In genomic region chr16:86512301-86512859, GRCh38 we compare ENCODE assay signal across 18 cellular contexts. TPM values are rescaled to one million over a fixed set of nuclear protein-coding genes. Genes with fewer than 3 reads are reported as not detected.
DNase-seq lines count a peak whose midpoint lies in the region; ATAC-seq and TF ChIP-seq lines count a peak whose summit lies in the region.
"Had no signal": no experiment of that assay in that cellular context is flagged by ENCODE, and none has a peak within 500 bp of the region (broad histone marks: within the 10 kb centered on the region; RNA-seq: fewer than 3 reads in every experiment).

No MANE protein-coding gene starts in this region.

- H3K4me1 ChIP-seq in Peyer's patch (peaks cover 0 to 19% (median 9%) of the 10 kb centered on the region in 4 donors), neuronal stem cell (ENCODE audit: control insufficient read depth in 2 of 2, insufficient read depth in 1 of 2, low read depth in 1 of 2, low read length in 2 of 2) (peaks cover 0 to 11% of the 10 kb centered on the region in 2 donors)

- no peak overlapping the region for H4K91ac ChIP-seq in neuronal stem cell (ENCODE audit: low read depth, low read length, poor library complexity)

- H3K27ac ChIP-seq in Peyer's patch: peak overlapping the region; percentile 69 to 99 (median 84)
- no peak overlapping the region for H3K27ac ChIP-seq in neuronal stem cell (replicated peaks; ENCODE audit: low read length)
- H3K27ac ChIP-seq: PC-9 had no signal

- no peak overlapping the region for H3K4me3 Mint-ChIP-seq in activated CD4-positive, alpha-beta memory T cell treated with anti-CD3 and anti-CD28 coated beads for 36 hours

- H3K23ac ChIP-seq in neuronal stem cell (ENCODE audit: low read depth, low read length, poor library complexity): peak overlapping the region; percentile 85

- H3K9me3 ChIP-seq in Peyer's patch (no peaks in the 10 kb centered on the region), neuronal stem cell (replicated peaks in 1 of 2; ENCODE audit: control insufficient read depth in 2 of 2, insufficient read depth in 1 of 2, low read depth in 1 of 2, low read length in 2 of 2) (peaks cover 0 to 3% of the 10 kb centered on the region in 2 donors)

- H3K36me3 ChIP-seq in Peyer's patch (peaks cover 0 to 4% (median 0%) of the 10 kb centered on the region in 3 donors), neuronal stem cell (replicated peaks in 1 of 2; ENCODE audit: control insufficient read depth in 2 of 2, insufficient read depth in 2 of 2, low read length in 2 of 2) (no peaks in the 10 kb centered on the region)

- WGBS in neuronal stem cell (ENCODE audit: extremely low coverage in 2 of 2, insufficient read length in 2 of 2, insufficient replicate concordance in 1 of 2), 2 donors: no CpG with 5 or more reads among the region's 24 CpGs

- peaks cover 0 to 2% of the 10 kb centered on the region in 2 donors for H3K27me3 ChIP-seq in Peyer's patch
- H3K27me3 ChIP-seq in neuronal stem cell (ENCODE audit: control insufficient read depth in 3 of 3, insufficient read depth in 3 of 3, low read depth in 1 of 3, low read length in 3 of 3): peaks cover 78 to 97% (median 94%) of the 10 kb centered on the region in 3 experiments

- H3K4me3 ChIP-seq in AG10803 (ENCODE audit: low read length) (peak overlapping the region; percentile 53), Peyer's patch (peak overlapping the region; percentile 42 to 63 (median 60)), fibroblast of pulmonary artery (replicated peaks; ENCODE audit: low read depth, low read length) (peak overlapping the region; percentile 55), neuronal stem cell (ENCODE audit: low read length in 2 of 2) (no peak overlapping the region)
- H3K4me3 ChIP-seq: PC-9 had no signal

- no peak overlapping the region for H2BK5ac ChIP-seq in neuronal stem cell (ENCODE audit: low read length)

- peak overlapping the region; percentile 42 for H2AK5ac ChIP-seq in neuronal stem cell (ENCODE audit: low read depth, low read length)

- H2BK120ac ChIP-seq in neuronal stem cell (ENCODE audit: low read depth, low read length): no peak overlapping the region

- H3K27ac Mint-ChIP-seq in activated CD4-positive, alpha-beta memory T cell treated with anti-CD3 and anti-CD28 coated beads for 36 hours: no peak overlapping the region

- H3K4me2 ChIP-seq in neuronal stem cell (ENCODE audit: insufficient read depth, low read length, poor library complexity, severe bottlenecking): no peak overlapping the region
- H3K4me2 ChIP-seq: PC-9 had no signal

- no peaks in the 10 kb centered on the region for H3K79me1 ChIP-seq in neuronal stem cell (ENCODE audit: low read depth, low read length)

- H3K27me3 Mint-ChIP-seq in activated CD4-positive, alpha-beta memory T cell treated with anti-CD3 and anti-CD28 coated beads for 36 hours: peaks cover 56% of the 10 kb centered on the region

- ATAC-seq in HG02884 (IDR thresholded peaks at IDR 0.05; ENCODE audit: unreplicated experiment) (no peak), GM21528 (IDR thresholded peaks at IDR 0.05; ENCODE audit: low FRiP score, unreplicated experiment) (no peak)

- TF ChIP-seq CTCF in AG10803 (conservative IDR thresholded peaks at IDR 0.05; ENCODE audit: low read length): no peak
- TF ChIP-seq CTCF in Peyer's patch (IDR thresholded peaks at IDR 0.05): no peak
- no peak for TF ChIP-seq CTCF in fibroblast of pulmonary artery (IDR thresholded peaks at IDR 0.05; ENCODE audit: low read length, missing control alignments)

- CTCF ChIA-PET in activated CD4-positive, alpha-beta memory T cell treated with anti-CD3 and anti-CD28 coated beads for 36 hours (lab: Charles Lee): no interaction called here

- H3K9ac ChIP-seq in neuronal stem cell (ENCODE audit: low read depth, low read length, poor library complexity): peak overlapping the region; percentile 44

- H2BK15ac ChIP-seq in neuronal stem cell (ENCODE audit: low read length): peak overlapping the region; percentile 43

- H3K14ac ChIP-seq in neuronal stem cell (ENCODE audit: low read length): peak overlapping the region; percentile 71

- TF ChIP-seq POLR2A in Peyer's patch (IDR thresholded peaks at IDR 0.05): no peak

- H2AFZ ChIP-seq in neuronal stem cell (ENCODE audit: low read length): no peak overlapping the region
- H2AFZ ChIP-seq: PC-9 had no signal

- no peaks in the 10 kb centered on the region for H3K9me3 Mint-ChIP-seq in activated CD4-positive, alpha-beta memory T cell treated with anti-CD3 and anti-CD28 coated beads for 36 hours
- H3K9me3 Mint-ChIP-seq: T-helper 2 cell treated with Interferon-gamma antibody and Interleukin-4, amounts not matched to agents 5 μg/mL and 100 μg/mL, for 36 hours had no signal

- no peak for DNase-seq in AG10803 (ENCODE audit: low read depth)
- no peak for DNase-seq in Peyer's patch
- DNase-seq in fibroblast of pulmonary artery (ENCODE audit: low read depth): no peak
- DNase-seq in neuronal stem cell (ENCODE audit: low spot score): peak; percentile 31
- no peak for DNase-seq in activated CD4-positive, alpha-beta memory T cell treated with anti-CD3 and anti-CD28 coated beads for 36 hours
- DNase-seq in middle frontal gyrus (ENCODE audit: extremely low spot score, low spot score): no peak
- DNase-seq: activated CD4-positive, alpha-beta T cell treated with anti-CD3 and anti-CD28 coated beads, Interleukin-2, amount 50 U/mL, for 4 hours; activated effector memory CD4-positive, alpha-beta T cell treated with anti-CD3 and anti-CD28 coated beads, Interleukin-2, amount 50 U/mL, for 16 hours; DMS79 treated with DMSO at 0.1 percent for 48 hours; erythroblast; NCI-H1092 treated with DMSO at 0.1 percent for 48 hours; PC-9; stimulated activated CD8-positive, alpha-beta memory T cell treated with anti-CD3 and anti-CD28 coated beads, Interleukin-4, amount 100 ng/mL, for 48 hours had no signal

- no peak overlapping the region for H4K8ac ChIP-seq in neuronal stem cell (ENCODE audit: low read depth, low read length)

- peaks cover 16% of the 10 kb centered on the region for H3K4me1 Mint-ChIP-seq in activated CD4-positive, alpha-beta memory T cell treated with anti-CD3 and anti-CD28 coated beads for 36 hours (ENCODE audit: low read depth)

- H2BK12ac ChIP-seq in neuronal stem cell (ENCODE audit: low read length): no peak overlapping the region

- peak overlapping the region; percentile 59 for H3K18ac ChIP-seq in neuronal stem cell (ENCODE audit: low read length)

- POLR2A ChIA-PET in activated CD4-positive, alpha-beta memory T cell treated with anti-CD3 and anti-CD28 coated beads for 36 hours (lab: Charles Lee): no interaction called here

- intact Hi-C loops in activated CD4-positive, alpha-beta memory T cell treated with anti-CD3 and anti-CD28 coated beads for 36 hours (cut with micrococcal nuclease): loop anchor here (10.0 kb wide), 1 partner anchor 468 kb away; no protein-coding TSS in a partner anchor

- H3K4ac ChIP-seq in neuronal stem cell (ENCODE audit: low read length): peak overlapping the region; percentile 66

- peaks cover 3% of the 10 kb centered on the region for H3K36me3 Mint-ChIP-seq in activated CD4-positive, alpha-beta memory T cell treated with anti-CD3 and anti-CD28 coated beads for 36 hours

RNA-seq across cellular contexts. Expression of gene FOXF1, which starts 2.1 kb away (rescaled TPM):
- total RNA-seq in Peyer's patch: 10 to 100 TPM in 2 of 4 donors, 1 to 10 TPM in 2; 4.4 to 36.3 (median 9.0) TPM
- polyA plus RNA-seq in neuronal stem cell (2013, experiment 1 of 2): 0.01 TPM
- not detected for polyA plus RNA-seq in neuronal stem cell (2013, experiment 2 of 2)
- not detected for total RNA-seq in activated CD4-positive, alpha-beta memory T cell treated with anti-CD3 and anti-CD28 coated beads for 36 hours
- total RNA-seq: kidney epithelial cell, PC-9 had no signal

RNA-seq across cellular contexts. Expression of gene MTHFSD, which starts 42.7 kb away (rescaled TPM):
- total RNA-seq in Peyer's patch: 10 to 100 TPM; 18.2 to 35.4 (median 21.9) TPM
- polyA plus RNA-seq in neuronal stem cell (2013, experiment 1 of 2): 12.3 TPM
- polyA plus RNA-seq in neuronal stem cell (2013, experiment 2 of 2): 12.6 TPM
- total RNA-seq in activated CD4-positive, alpha-beta memory T cell treated with anti-CD3 and anti-CD28 coated beads for 36 hours: 10 to 100 TPM; 17.9 to 19.0 TPM

RNA-seq across cellular contexts. Expression of gene FOXC2, which starts 54.2 kb away (rescaled TPM):
- 1 to 10 TPM in 1 of 4 donors, under 1 TPM in 1, not detected in 2; 0.40 to 1.5 TPM for total RNA-seq in Peyer's patch
- 0.15 TPM for polyA plus RNA-seq in neuronal stem cell (2013, experiment 1 of 2)
- polyA plus RNA-seq in neuronal stem cell (2013, experiment 2 of 2): 0.12 TPM
- not detected for total RNA-seq in activated CD4-positive, alpha-beta memory T cell treated with anti-CD3 and anti-CD28 coated beads for 36 hours
- total RNA-seq: NCI-H460, PC-9 had no signal

Comparison
In these comparisons a context has a peak if more than half of its experiments do, and no peak if none do; other contexts are left out.
1. H3K4me3 ChIP-seq: peak in AG10803 (single experiment), Peyer's patch (4 of 4) and fibroblast of pulmonary artery (single experiment); none in neuronal stem cell (0 of 2).
2. RNA of gene FOXF1, which starts 2.1 kb away (total RNA-seq): 4.4 to 36.3 TPM in Peyer's patch; not detected in activated CD4-positive, alpha-beta memory T cell treated with anti-CD3 and anti-CD28 coated beads for 36 hours; every median in the first group is over 4 times any median in the second.